1 cellular context compared by ENCODE assay signal in the genomic region with DNA sequence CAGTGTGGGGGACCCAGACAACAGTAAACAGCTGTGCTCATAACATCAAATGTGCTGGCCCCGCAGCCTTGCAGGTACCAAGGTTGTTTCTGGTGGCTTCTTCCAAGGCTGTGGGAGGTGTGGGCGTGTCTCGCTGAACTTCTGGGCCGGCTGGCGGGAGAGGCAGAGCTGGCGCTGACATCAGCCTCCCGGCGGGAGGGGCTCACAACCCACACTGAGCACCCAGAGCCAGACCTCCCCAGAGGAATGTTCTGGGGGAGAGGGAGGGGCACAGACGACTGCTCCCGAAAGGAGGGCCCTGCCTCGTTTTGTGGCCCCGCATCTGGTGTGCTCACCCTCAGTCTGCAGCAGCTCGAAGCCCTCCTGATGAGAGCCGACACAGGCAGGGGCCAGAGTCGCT.
TF ChIP-seq lines count a peak whose summit lies in the region.

No MANE protein-coding gene starts in this region.

TF ChIP-seq in WTC11, 78 proteins besides CTCF, POLR2A, EP300 and RAD21 (continued from another document):
- TF ChIP-seq, protein P1, sequence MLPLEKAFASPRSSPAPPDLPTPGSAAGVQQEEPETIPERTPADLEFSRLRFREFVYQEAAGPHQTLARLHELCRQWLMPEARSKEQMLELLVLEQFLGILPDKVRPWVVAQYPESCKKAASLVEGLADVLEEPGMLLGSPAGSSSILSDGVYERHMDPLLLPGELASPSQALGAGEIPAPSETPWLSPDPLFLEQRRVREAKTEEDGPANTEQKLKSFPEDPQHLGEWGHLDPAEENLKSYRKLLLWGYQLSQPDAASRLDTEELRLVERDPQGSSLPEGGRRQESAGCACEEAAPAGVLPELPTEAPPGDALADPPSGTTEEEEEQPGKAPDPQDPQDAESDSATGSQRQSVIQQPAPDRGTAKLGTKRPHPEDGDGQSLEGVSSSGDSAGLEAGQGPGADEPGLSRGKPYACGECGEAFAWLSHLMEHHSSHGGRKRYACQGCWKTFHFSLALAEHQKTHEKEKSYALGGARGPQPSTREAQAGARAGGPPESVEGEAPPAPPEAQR (CRISPR knock-in tag; IDR thresholded peaks at IDR 0.05): no peak
- no peak for TF ChIP-seq RORB (CRISPR knock-in tag; IDR thresholded peaks at IDR 0.05)
- TF ChIP-seq, protein P2, sequence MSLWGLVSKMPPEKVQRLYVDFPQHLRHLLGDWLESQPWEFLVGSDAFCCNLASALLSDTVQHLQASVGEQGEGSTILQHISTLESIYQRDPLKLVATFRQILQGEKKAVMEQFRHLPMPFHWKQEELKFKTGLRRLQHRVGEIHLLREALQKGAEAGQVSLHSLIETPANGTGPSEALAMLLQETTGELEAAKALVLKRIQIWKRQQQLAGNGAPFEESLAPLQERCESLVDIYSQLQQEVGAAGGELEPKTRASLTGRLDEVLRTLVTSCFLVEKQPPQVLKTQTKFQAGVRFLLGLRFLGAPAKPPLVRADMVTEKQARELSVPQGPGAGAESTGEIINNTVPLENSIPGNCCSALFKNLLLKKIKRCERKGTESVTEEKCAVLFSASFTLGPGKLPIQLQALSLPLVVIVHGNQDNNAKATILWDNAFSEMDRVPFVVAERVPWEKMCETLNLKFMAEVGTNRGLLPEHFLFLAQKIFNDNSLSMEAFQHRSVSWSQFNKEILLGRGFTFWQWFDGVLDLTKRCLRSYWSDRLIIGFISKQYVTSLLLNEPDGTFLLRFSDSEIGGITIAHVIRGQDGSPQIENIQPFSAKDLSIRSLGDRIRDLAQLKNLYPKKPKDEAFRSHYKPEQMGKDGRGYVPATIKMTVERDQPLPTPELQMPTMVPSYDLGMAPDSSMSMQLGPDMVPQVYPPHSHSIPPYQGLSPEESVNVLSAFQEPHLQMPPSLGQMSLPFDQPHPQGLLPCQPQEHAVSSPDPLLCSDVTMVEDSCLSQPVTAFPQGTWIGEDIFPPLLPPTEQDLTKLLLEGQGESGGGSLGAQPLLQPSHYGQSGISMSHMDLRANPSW (CRISPR knock-in tag; conservative IDR thresholded peaks at IDR 0.05; ENCODE audit: low read depth): no peak
